ENCODE assay signal across 9 cellular contexts in genomic region chr15:25436707-25437106, GRCh38. TPM values are rescaled to one million over a fixed set of nuclear protein-coding genes. Genes with fewer than 3 reads are reported as not detected.
DNase-seq lines count a peak whose midpoint lies in the region; ATAC-seq and TF ChIP-seq lines count a peak whose summit lies in the region.
"Had no signal": no experiment of that assay in that cellular context is flagged by ENCODE, and none has a peak within 500 bp of the region (broad histone marks: within the 10 kb centered on the region; RNA-seq: fewer than 3 reads in every experiment).

No MANE protein-coding gene starts in this region.

- TF ChIP-seq EP300 in suprapubic skin (IDR thresholded peaks at IDR 0.05) = no peak

- H3K4me3 ChIP-seq in suprapubic skin (peak overlapping the region; percentile 97), uterus (peak overlapping the region in 1 of 2 donors; percentile 7)

- no peaks in the 10 kb centered on the region for H3K27me3 ChIP-seq in suprapubic skin
- H3K27me3 ChIP-seq in uterus = no peaks in the 10 kb centered on the region

- TF ChIP-seq CTCF in suprapubic skin (IDR thresholded peaks at IDR 0.05) (no peak), uterus (IDR thresholded peaks at IDR 0.05) (no peak)

- H3K27me3 Mint-ChIP-seq in activated T-cell treated with anti-CD3 and anti-CD28 coated beads, Interleukin-2, amount 50 U/mL, for 72 hours (ENCODE audit: low read depth) = no peaks in the 10 kb centered on the region
- H3K27me3 Mint-ChIP-seq in activated T-helper 2 cell treated with anti-CD3 and anti-CD28 coated beads, Interferon-gamma antibody, Interleukin-2, Interleukin-4, amounts not matched to agents 10 μg/mL and 5 μg/mL and 100 μg/mL, durations not matched to agents 14 hours and 24 hours and 36 hours (ENCODE audit: low read depth) = no peaks in the 10 kb centered on the region
- H3K27me3 Mint-ChIP-seq in immature natural killer cell (ENCODE audit: low read depth in 3 of 3) = no peaks in the 10 kb centered on the region

- peak overlapping the region; percentile 91 for H3K27ac Mint-ChIP-seq in activated T-cell treated with anti-CD3 and anti-CD28 coated beads, Interleukin-2, amount 50 U/mL, for 72 hours
- no peak overlapping the region for H3K27ac Mint-ChIP-seq in activated T-helper 2 cell treated with anti-CD3 and anti-CD28 coated beads, Interferon-gamma antibody, Interleukin-2, Interleukin-4, amounts not matched to agents 10 μg/mL and 5 μg/mL and 100 μg/mL, durations not matched to agents 14 hours and 24 hours and 36 hours
- no peak overlapping the region for H3K27ac Mint-ChIP-seq in immature natural killer cell

- H3K27ac ChIP-seq in suprapubic skin (no peak overlapping the region), uterus (no peak overlapping the region)

- TF ChIP-seq POLR2A in suprapubic skin (IDR thresholded peaks at IDR 0.05) = no peak
- TF ChIP-seq POLR2A in uterus (IDR thresholded peaks at IDR 0.05) = no peak

- H3K4me1 ChIP-seq in suprapubic skin = peaks cover 52% of the 10 kb centered on the region
- H3K4me1 ChIP-seq in uterus = no peaks in the 10 kb centered on the region

- DNase-seq in activated T-cell treated with anti-CD3 and anti-CD28 coated beads, Interleukin-2, amount 50 U/mL, for 72 hours = no peak
- DNase-seq in activated T-cell treated with anti-CD3 and anti-CD28 coated beads for 4 hours = no peak
- no peak for DNase-seq in activated T-helper 2 cell treated with anti-CD3 and anti-CD28 coated beads, Interferon-gamma antibody, Interleukin-2, Interleukin-4, amounts not matched to agents 10 μg/mL and 5 μg/mL and 100 μg/mL, durations not matched to agents 14 hours and 24 hours and 36 hours (ENCODE audit: low spot score)
- no peak for DNase-seq in immature natural killer cell
- DNase-seq in suprapubic skin (ENCODE audit: low spot score in 2 of 2) = no peak
- DNase-seq in uterus = no peak
- no peak for DNase-seq in T1000 (lab: John Stamatoyannopoulos, UW)
- DNase-seq: activated CD4-positive, CD25-positive, alpha-beta regulatory T cell treated with anti-CD3 and anti-CD28 coated beads, Interleukin-2, amount 50 U/mL, for 72 hours had no signal

- intact Hi-C loops in activated T-helper 2 cell treated with anti-CD3 and anti-CD28 coated beads, Interferon-gamma antibody, Interleukin-2, Interleukin-4, amounts not matched to agents 10 μg/mL and 5 μg/mL and 100 μg/mL, durations not matched to agents 14 hours and 24 hours and 36 hours (cut with micrococcal nuclease) = loop anchor here (5.0 kb wide), 5 partner anchors 34 to 664 kb away; partner anchors contain the start of gene ATP10A
- intact Hi-C loops in uterus (cut with DNase I; ENCODE audit: low total_unique reads) = no loop called here

- peaks cover 4 to 8% of the 10 kb centered on the region in 2 donors for H3K36me3 Mint-ChIP-seq in activated T-cell treated with anti-CD3 and anti-CD28 coated beads, Interleukin-2, amount 50 U/mL, for 72 hours (ENCODE audit: insufficient read depth in 2 of 2)
- H3K36me3 Mint-ChIP-seq in activated T-helper 2 cell treated with anti-CD3 and anti-CD28 coated beads, Interferon-gamma antibody, Interleukin-2, Interleukin-4, amounts not matched to agents 10 μg/mL and 5 μg/mL and 100 μg/mL, durations not matched to agents 14 hours and 24 hours and 36 hours (ENCODE audit: low read depth) = peaks cover 30% of the 10 kb centered on the region
- no peaks in the 10 kb centered on the region for H3K36me3 Mint-ChIP-seq in immature natural killer cell

- no peak for ATAC-seq in activated T-cell treated with anti-CD3 and anti-CD28 coated beads, Interleukin-2, amount 50 U/mL, for 72 hours (replicated peaks in 1 of 2)
- ATAC-seq in HG03354 (IDR thresholded peaks at IDR 0.05; ENCODE audit: poor library complexity, severe bottlenecking, unreplicated experiment) = no peak

- H3K4me1 Mint-ChIP-seq in activated T-cell treated with anti-CD3 and anti-CD28 coated beads, Interleukin-2, amount 50 U/mL, for 72 hours (ENCODE audit: low read depth) = peaks cover 43% of the 10 kb centered on the region
- H3K4me1 Mint-ChIP-seq in activated T-helper 2 cell treated with anti-CD3 and anti-CD28 coated beads, Interferon-gamma antibody, Interleukin-2, Interleukin-4, amounts not matched to agents 10 μg/mL and 5 μg/mL and 100 μg/mL, durations not matched to agents 14 hours and 24 hours and 36 hours (ENCODE audit: low read depth) = peaks cover 28% of the 10 kb centered on the region
- peaks cover 53 to 70% of the 10 kb centered on the region in 2 donors for H3K4me1 Mint-ChIP-seq in immature natural killer cell

- H3K9me3 Mint-ChIP-seq in activated T-cell treated with anti-CD3 and anti-CD28 coated beads, Interleukin-2, amount 50 U/mL, for 72 hours = no peaks in the 10 kb centered on the region
- H3K9me3 Mint-ChIP-seq in activated T-helper 2 cell treated with anti-CD3 and anti-CD28 coated beads, Interferon-gamma antibody, Interleukin-2, Interleukin-4, amounts not matched to agents 10 μg/mL and 5 μg/mL and 100 μg/mL, durations not matched to agents 14 hours and 24 hours and 36 hours = no peaks in the 10 kb centered on the region
- no peaks in the 10 kb centered on the region for H3K9me3 Mint-ChIP-seq in immature natural killer cell

- H3K9me3 ChIP-seq in suprapubic skin (no peaks in the 10 kb centered on the region), uterus (no peaks in the 10 kb centered on the region)

- H3K4me3 Mint-ChIP-seq in activated T-cell treated with anti-CD3 and anti-CD28 coated beads, Interleukin-2, amount 50 U/mL, for 72 hours = peak overlapping the region; percentile 90 to 91
- H3K4me3 Mint-ChIP-seq in activated T-helper 2 cell treated with anti-CD3 and anti-CD28 coated beads, Interferon-gamma antibody, Interleukin-2, Interleukin-4, amounts not matched to agents 10 μg/mL and 5 μg/mL and 100 μg/mL, durations not matched to agents 14 hours and 24 hours and 36 hours (ENCODE audit: low read depth) = peak overlapping the region; percentile 92
- peak overlapping the region; percentile 60 to 96 (median 93) for H3K4me3 Mint-ChIP-seq in immature natural killer cell

- no peaks in the 10 kb centered on the region for H3K36me3 ChIP-seq in suprapubic skin
- no peaks in the 10 kb centered on the region for H3K36me3 ChIP-seq in uterus

RNA-seq across cellular contexts. Expression of gene UBE3A, which starts 2.1 kb away (rescaled TPM):
- total RNA-seq in activated T-cell treated with anti-CD3 and anti-CD28 coated beads, Interleukin-2, amount 50 U/mL, for 72 hours = 100 to 1,000 TPM; 107 to 121 TPM
- 107 and 108 TPM in 2 replicates for total RNA-seq in activated T-helper 2 cell treated with anti-CD3 and anti-CD28 coated beads, Interferon-gamma antibody, Interleukin-2, Interleukin-4, amounts not matched to agents 10 μg/mL and 5 μg/mL and 100 μg/mL, durations not matched to agents 14 hours and 24 hours and 36 hours
- polyA plus RNA-seq in immature natural killer cell = 100 to 1,000 TPM in 1 of 3 donors, 10 to 100 TPM in 2; 79.3 to 133 (median 84.1) TPM
- total RNA-seq in suprapubic skin = 100 to 1,000 TPM in 1 of 4 donors, 10 to 100 TPM in 3; 64.0 to 100 (median 85.0) TPM
- 100 to 1,000 TPM in 2 of 4 donors, 10 to 100 TPM in 2; 59.7 to 180 (median 127) TPM for total RNA-seq in uterus
